Comparison of ENCODE assay signal across 27 cellular contexts in genomic region chr3:129868912-129869311, GRCh38.
"Had no signal": no experiment of that assay in that cellular context is flagged by ENCODE, and none has a peak within 500 bp of the region (broad histone marks: within the 10 kb centered on the region; RNA-seq: fewer than 3 reads in every experiment).

No MANE protein-coding gene starts in this region.

- DNase-seq: heart left ventricle; immature natural killer cell; islet precursor cell; left ventricle myocardium inferior; mesendoderm; naive B cell; natural killer cell; nephron progenitor cell; occipital lobe; right lobe of liver; stimulated activated CD4-positive, alpha-beta T cell treated with anti-CD3 and anti-CD28 coated beads, Interleukin-12 subunit alpha, Interleukin-12 subunit beta, amount 100 ng/mL, for 4 hours; stimulated activated CD4-positive, alpha-beta T cell treated with anti-CD3 and anti-CD28 coated beads, Interleukin-15, amount 100 ng/mL, for 24 hours; stimulated activated CD4-positive, alpha-beta T cell treated with anti-CD3 and anti-CD28 coated beads, Interleukin-2, amount 100 ng/mL, for 24 hours; stimulated activated CD4-positive, alpha-beta T cell treated with anti-CD3 and anti-CD28 coated beads, Interleukin-4, amount 100 ng/mL, for 1 hour; stimulated activated naive B cell treated with anti-CD40 and anti-IgM and Interleukin-4, amounts not matched to agents 10 μg/mL and 1 μg/mL and 100 μg/mL, for 72 hours; stimulated activated naive CD8-positive, alpha-beta T cell treated with anti-CD3 and anti-CD28 coated beads, Interleukin-15, Interleukin-2, amounts not matched to agents 100 U/mL and 50 U/mL, for 24 hours; stomach; testis; tibial artery; trophoblast cell; upper lobe of right lung had no signal

- H3K36me3 ChIP-seq: neural progenitor cell had no signal

- H3K4me3 ChIP-seq: heart left ventricle, left ventricle myocardium inferior, lung, neural progenitor cell, right atrium auricular region, right lobe of liver, smooth muscle cell, stomach, testis, tibial artery, upper lobe of right lung had no signal

- ATAC-seq: heart left ventricle; natural killer cell; right lobe of liver; stimulated activated naive B cell treated with anti-CD40 and anti-IgM and Interleukin-4, amounts not matched to agents 10 μg/mL and 1 μg/mL and 100 μg/mL, for 72 hours; stimulated activated naive CD8-positive, alpha-beta T cell treated with anti-CD3 and anti-CD28 coated beads, Interleukin-15, Interleukin-2, amounts not matched to agents 100 U/mL and 50 U/mL, for 24 hours; upper lobe of right lung had no signal

- H3K9me3 ChIP-seq: heart left ventricle, left ventricle myocardium inferior, neutrophil, right atrium auricular region, right lobe of liver, stomach, testis, tibial artery, upper lobe of right lung had no signal

- H3K27me3 ChIP-seq: heart left ventricle, neural progenitor cell, neutrophil, right atrium auricular region, right lobe of liver, stomach, testis, tibial artery, upper lobe of right lung had no signal

- H3K4me1 ChIP-seq: neural progenitor cell, right lobe of liver, upper lobe of right lung had no signal

- H3K27ac ChIP-seq: heart left ventricle, left ventricle myocardium inferior, neural progenitor cell, neutrophil, parathyroid adenoma, right atrium auricular region, right lobe of liver, stomach, tibial artery, upper lobe of right lung had no signal
